8 cellular contexts compared by ENCODE assay signal in genomic region chr3:185549111-185549510, GRCh38. TPM values are rescaled to one million over a fixed set of nuclear protein-coding genes. Genes with fewer than 3 reads are reported as not detected.
A peak's percentile ranks its signal among the peaks of the same experiment; 100 is the strongest.
DNase-seq lines count a peak whose midpoint lies in the region; ATAC-seq and TF ChIP-seq lines count a peak whose summit lies in the region.
"Had no signal": no experiment of that assay in that cellular context is flagged by ENCODE, and none has a peak within 500 bp of the region (broad histone marks: within the 10 kb centered on the region; RNA-seq: fewer than 3 reads in every experiment).

No MANE protein-coding gene starts in this region.

- H3K27ac ChIP-seq in testis: no peak overlapping the region

- 38 to 54% methylated on average over 3 of the region's 3 CpGs for WGBS in testis, 2 donors

- no peaks in the 10 kb centered on the region for H3K36me3 Mint-ChIP-seq in HFFc6 (ENCODE audit: low read depth)
- H3K36me3 Mint-ChIP-seq in activated T-helper 17 cell treated with anti-CD3 and anti-CD28 coated beads, Interleukin-2, amount 50 U/mL, for 72 hours (ENCODE audit: low read depth): no peaks in the 10 kb centered on the region

- H3K4me1 Mint-ChIP-seq in HFFc6 (ENCODE audit: low read depth): peaks cover 38% of the 10 kb centered on the region
- peaks cover 8% of the 10 kb centered on the region for H3K4me1 Mint-ChIP-seq in activated T-helper 17 cell treated with anti-CD3 and anti-CD28 coated beads, Interleukin-2, amount 50 U/mL, for 72 hours

- H3K27me3 Mint-ChIP-seq in HFFc6 (ENCODE audit: insufficient read depth): no peaks in the 10 kb centered on the region
- no peaks in the 10 kb centered on the region for H3K27me3 Mint-ChIP-seq in activated T-helper 17 cell treated with anti-CD3 and anti-CD28 coated beads, Interleukin-2, amount 50 U/mL, for 72 hours

- peak overlapping the region; percentile 57 for H3K4me3 Mint-ChIP-seq in HFFc6
- H3K4me3 Mint-ChIP-seq in activated T-helper 17 cell treated with anti-CD3 and anti-CD28 coated beads, Interleukin-2, amount 50 U/mL, for 72 hours: no peak overlapping the region

- no peaks in the 10 kb centered on the region for H3K27me3 ChIP-seq in testis

- no peak for TF ChIP-seq CTCF in HFFc6 (IDR thresholded peaks at IDR 0.05)
- TF ChIP-seq CTCF in testis (IDR thresholded peaks at IDR 0.05): no peak

- intact Hi-C loops in left cardiac atrium (cut with DNase I) (no loop called here), testis (cut with DNase I; ENCODE audit: low total_unique reads) (no loop called here)

- ATAC-seq in activated T-helper 17 cell treated with anti-CD3 and anti-CD28 coated beads, Interleukin-2, amount 50 U/mL, for 72 hours (replicated peaks): peak; percentile 44
- ATAC-seq in left cardiac atrium (peak; percentile 55 to 94), HG02970 (IDR thresholded peaks at IDR 0.05; ENCODE audit: low FRiP score, unreplicated experiment) (no peak), GM18909 (IDR thresholded peaks at IDR 0.05; ENCODE audit: poor library complexity, unreplicated experiment) (no peak)

- DNase-seq in HFFc6 (peak; percentile 98), left cardiac atrium (peak; percentile 53), testis (peak; percentile 67)
- DNase-seq in activated naive CD4-positive, alpha-beta T cell (lab: John Stamatoyannopoulos, UW): no peak

- no peaks in the 10 kb centered on the region for H3K36me3 ChIP-seq in testis (ENCODE audit: low read depth, missing control alignments)

- H3K9me3 ChIP-seq in testis: no peaks in the 10 kb centered on the region

- H3K4me1 ChIP-seq in testis: peaks cover 17% of the 10 kb centered on the region

- no peaks in the 10 kb centered on the region for H3K9me3 Mint-ChIP-seq in HFFc6
- H3K9me3 Mint-ChIP-seq in activated T-helper 17 cell treated with anti-CD3 and anti-CD28 coated beads, Interleukin-2, amount 50 U/mL, for 72 hours: no peaks in the 10 kb centered on the region

- H3K27ac Mint-ChIP-seq in HFFc6: peak overlapping the region; percentile 64
- no peak overlapping the region for H3K27ac Mint-ChIP-seq in activated T-helper 17 cell treated with anti-CD3 and anti-CD28 coated beads, Interleukin-2, amount 50 U/mL, for 72 hours

- H3K4me3 ChIP-seq in testis: no peak overlapping the region
- H3K4me3 ChIP-seq: skin epidermis had no signal

- TF ChIP-seq POLR2A in testis (IDR thresholded peaks at IDR 0.05): no peak

RNA-seq across cellular contexts. Expression of gene LIPH, which starts 3.3 kb away (rescaled TPM):
- 1 to 10 TPM in 1 of 6 experiments, under 1 TPM in 5; 0.10 to 1.6 (median 0.26) TPM for total RNA-seq in HFFc6 (2021; fragmentation: NEBNext Ultra II Directional; extraction: Animal tissue kit (Norgen Biotek cat#: 25700))
- total RNA-seq in activated T-helper 17 cell treated with anti-CD3 and anti-CD28 coated beads, Interleukin-2, amount 50 U/mL, for 72 hours: under 1 TPM in 1 of 2 donors, not detected in 1; 0.65 TPM
- total RNA-seq in left cardiac atrium (under 1 TPM; 0.13 to 0.41 TPM), testis (10 to 100 TPM; 15.0 to 18.0 TPM)
- 4.2 TPM for polyA plus RNA-seq in testis (ENCODE audit: insufficient read depth, low read depth, low replicate concordance)

RNA-seq across cellular contexts. Expression of gene SENP2, which starts 37.0 kb away (rescaled TPM):
- total RNA-seq in HFFc6 (2021; fragmentation: NEBNext Ultra II Directional; extraction: Animal tissue kit (Norgen Biotek cat#: 25700)): 10 to 100 TPM; 38.6 to 47.0 (median 42.7) TPM
- total RNA-seq in activated T-helper 17 cell treated with anti-CD3 and anti-CD28 coated beads, Interleukin-2, amount 50 U/mL, for 72 hours: 10 to 100 TPM; 31.2 to 42.4 TPM
- total RNA-seq in left cardiac atrium (10 to 100 TPM; 25.4 to 28.9 TPM), testis (10 to 100 TPM; 56.7 to 88.1 TPM)
- polyA plus RNA-seq in testis (ENCODE audit: insufficient read depth, low read depth, low replicate concordance): 146 TPM

RNA-seq across cellular contexts. Expression of gene TMEM41A, which starts 50.3 kb away (rescaled TPM):
- total RNA-seq in HFFc6 (2021; fragmentation: NEBNext Ultra II Directional; extraction: Animal tissue kit (Norgen Biotek cat#: 25700)): 10 to 100 TPM; 13.2 to 16.7 (median 15.1) TPM
- 10 to 100 TPM; 30.6 to 49.9 TPM for total RNA-seq in activated T-helper 17 cell treated with anti-CD3 and anti-CD28 coated beads, Interleukin-2, amount 50 U/mL, for 72 hours
- total RNA-seq in left cardiac atrium (10 to 100 TPM in 1 of 2 donors, 1 to 10 TPM in 1; 9.5 to 13.5 TPM), testis (10 to 100 TPM; 34.4 to 38.7 TPM)
- 29.9 TPM for polyA plus RNA-seq in testis (ENCODE audit: insufficient read depth, low read depth, low replicate concordance)

Comparison
In these comparisons a context has a peak if more than half of its experiments do, and no peak if none do; other contexts are left out.
1. DNase-seq: peak in HFFc6 (single experiment), left cardiac atrium (single experiment) and testis (single experiment); none in activated naive CD4-positive, alpha-beta T cell (0 of 4).
2. ATAC-seq: peak in activated T-helper 17 cell treated with anti-CD3 and anti-CD28 coated beads, Interleukin-2, amount 50 U/mL, for 72 hours (single experiment) and left cardiac atrium (2 of 2); none in HG02970 (single experiment) and GM18909 (single experiment).
3. RNA of gene LIPH, which starts 3.3 kb away (total RNA-seq): 15.0 to 18.0 TPM in testis; 0.65 TPM in activated T-helper 17 cell treated with anti-CD3 and anti-CD28 coated beads, Interleukin-2, amount 50 U/mL, for 72 hours, 0.13 to 0.41 TPM in left cardiac atrium and 0.10 to 1.6 TPM in HFFc6; every median in the first group is over 4 times any median in the second.